In genomic region chr10:113893570-113893969, GRCh38 we compare ENCODE assay signal across 23 cellular contexts.
"Had no signal": no experiment of that assay in that cellular context is flagged by ENCODE, and none has a peak within 500 bp of the region (broad histone marks: within the 10 kb centered on the region; RNA-seq: fewer than 3 reads in every experiment).

No MANE protein-coding gene starts in this region.

- H3K4me1 Mint-ChIP-seq: activated CD4-positive, alpha-beta T cell treated with anti-CD3 and anti-CD28 coated beads, Interleukin-2, amount 10 ng/mL, durations not matched to agents 7 days and 5 days; neural progenitor cell had no signal

- H3K27ac ChIP-seq: brain microvascular endothelial cell, esophagus squamous epithelium, neural progenitor cell, psoas muscle, right lobe of liver, testis had no signal

- H3K9me3 Mint-ChIP-seq: activated CD4-positive, alpha-beta T cell treated with anti-CD3 and anti-CD28 coated beads, Interleukin-2, amount 10 ng/mL, durations not matched to agents 7 days and 5 days; activated T-cell treated with anti-CD3 and anti-CD28 coated beads, Interleukin-2, amount 50 U/mL, for 4 hours; neural progenitor cell; type B pancreatic cell had no signal

- ATAC-seq: activated CD4-positive, CD25-positive, alpha-beta regulatory T cell treated with anti-CD3 and anti-CD28 coated beads, Interleukin-2, amount 50 U/mL, for 24 hours; activated T-cell treated with anti-CD3 and anti-CD28 coated beads, Interleukin-2, amount 50 U/mL, for 4 hours; left colon; psoas muscle; right lobe of liver had no signal

- H3K4me3 Mint-ChIP-seq: activated CD4-positive, alpha-beta T cell treated with anti-CD3 and anti-CD28 coated beads, Interleukin-2, amount 10 ng/mL, durations not matched to agents 7 days and 5 days; activated naive CD4-positive, alpha-beta T cell treated with anti-CD3 and anti-CD28 coated beads for 36 hours; activated T-cell treated with anti-CD3 and anti-CD28 coated beads, Interleukin-2, amount 50 U/mL, for 4 hours; naive B cell; neural progenitor cell; type B pancreatic cell had no signal

- H3K4me3 ChIP-seq: esophagus squamous epithelium, lung, neural progenitor cell, psoas muscle, right lobe of liver, stomach, testis had no signal

- H3K4me1 ChIP-seq: neural progenitor cell, right lobe of liver, testis had no signal

- H3K27me3 Mint-ChIP-seq: activated CD4-positive, alpha-beta T cell treated with anti-CD3 and anti-CD28 coated beads, Interleukin-2, amount 10 ng/mL, durations not matched to agents 7 days and 5 days; naive B cell; type B pancreatic cell had no signal

- H3K36me3 ChIP-seq: brain microvascular endothelial cell had no signal

- H3K27ac Mint-ChIP-seq: activated CD4-positive, alpha-beta T cell treated with anti-CD3 and anti-CD28 coated beads, Interleukin-2, amount 10 ng/mL, durations not matched to agents 7 days and 5 days; activated naive CD4-positive, alpha-beta T cell treated with anti-CD3 and anti-CD28 coated beads for 36 hours; neural progenitor cell; type B pancreatic cell had no signal

- H3K27me3 ChIP-seq: brain microvascular endothelial cell, esophagus squamous epithelium, neural progenitor cell, right lobe of liver, stomach, testis had no signal

- H3K9me3 ChIP-seq: esophagus squamous epithelium, psoas muscle, right lobe of liver, stomach, testis had no signal

- DNase-seq: activated CD4-positive, alpha-beta T cell treated with anti-CD3 and anti-CD28 coated beads, Interleukin-2, amount 10 ng/mL, durations not matched to agents 7 days and 5 days; activated CD8-positive, alpha-beta memory T cell treated with anti-CD3 and anti-CD28 coated beads, Interleukin-2, amount 50 U/mL, for 4 hours; activated naive CD4-positive, alpha-beta T cell treated with anti-CD3 and anti-CD28 coated beads for 36 hours; activated T-cell treated with anti-CD3 and anti-CD28 coated beads, Interleukin-2, amount 50 U/mL, for 4 hours; anterior cingulate cortex; brain microvascular endothelial cell; effector CD8-positive, alpha-beta T cell; esophagus squamous epithelium; islet precursor cell; left colon; midbrain; naive B cell; psoas muscle; right lobe of liver; small intestine; stimulated activated CD4-positive, alpha-beta T cell treated with anti-CD3 and anti-CD28 coated beads, Interleukin-15, amount 100 ng/mL, for 24 hours; stimulated activated CD4-positive, alpha-beta T cell treated with anti-CD3 and anti-CD28 coated beads, Interleukin-4, amount 100 ng/mL, for 1 hour; stomach; testis had no signal
